Comparison of ENCODE assay signal across 17 cellular contexts in the genomic region with DNA sequence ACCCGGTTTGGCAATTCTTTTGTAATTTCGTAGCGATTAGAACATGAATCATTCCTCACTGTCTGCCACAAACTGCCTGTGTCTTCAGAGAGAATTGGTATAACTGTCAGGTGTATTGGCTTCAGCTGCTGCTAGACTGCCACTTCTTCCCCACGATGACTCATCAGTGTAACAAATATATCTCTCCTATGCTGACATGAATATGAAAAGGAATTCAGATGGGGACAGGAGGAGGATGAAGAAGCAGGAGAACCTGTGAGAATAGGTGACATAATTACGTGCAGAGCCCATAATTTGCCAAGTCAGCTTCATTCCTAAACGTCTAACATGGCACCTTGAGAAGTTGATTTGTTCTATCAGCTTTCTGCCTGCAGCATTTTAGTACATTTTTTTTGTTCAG.
DNase-seq lines count a peak whose midpoint lies in the region; ATAC-seq lines count a peak whose summit lies in the region.
"Had no signal": no experiment of that assay in that cellular context is flagged by ENCODE, and none has a peak within 500 bp of the region (broad histone marks: within the 10 kb centered on the region; RNA-seq: fewer than 3 reads in every experiment).

No MANE protein-coding gene starts in this region.

- peak overlapping the region; percentile 20 for H3K27ac ChIP-seq in epithelial cell of prostate
- H3K27ac ChIP-seq: 22Rv1, esophagus muscularis mucosa had no signal

- no peak for ATAC-seq in GM18858 (IDR thresholded peaks at IDR 0.05; ENCODE audit: unreplicated experiment)
- ATAC-seq: activated CD4-positive, CD25-positive, alpha-beta regulatory T cell treated with anti-CD3 and anti-CD28 coated beads, Interleukin-2, amount 50 U/mL, for 24 hours; Panc1; stimulated activated naive CD8-positive, alpha-beta T cell treated with anti-CD3 and anti-CD28 coated beads, Interleukin-15, amount 100 ng/mL, for 72 hours had no signal

- DNase-seq in DMS79 treated with DMSO at 0.1 percent for 48 hours (lab: John Stamatoyannopoulos, UW) (peak; percentile 12), DMS79 (lab: John Stamatoyannopoulos, UW) (no peak), NCI-H69 (lab: John Stamatoyannopoulos, UW) (peak; percentile 56), epithelial cell of prostate (ENCODE audit: low read depth, low spot score) (no peak), renal cortical epithelial cell (ENCODE audit: low read depth) (peak; percentile 8), islet precursor cell (no peak), DMS114 treated with DMSO at 0.1 percent for 48 hours (lab: John Stamatoyannopoulos, UW; ENCODE audit: unreplicated experiment) (no peak)
- DNase-seq: activated T-cell treated with anti-CD3 and anti-CD28 coated beads for 4 hours; CD4-positive, alpha-beta memory T cell; NCI-H2227 treated with DMSO at 0.1 percent for 48 hours; nephron progenitor cell; stimulated activated naive CD8-positive, alpha-beta T cell treated with anti-CD3 and anti-CD28 coated beads, Interleukin-15, amount 100 ng/mL, for 72 hours had no signal

Comparison
In these comparisons a context has a peak if more than half of its experiments do, and no peak if none do; other contexts are left out.
1. DNase-seq: peak in DMS79 treated with DMSO at 0.1 percent for 48 hours (single experiment), NCI-H69 (single experiment) and renal cortical epithelial cell (single experiment); none in DMS79 (single experiment), epithelial cell of prostate (single experiment), islet precursor cell (single experiment) and DMS114 treated with DMSO at 0.1 percent for 48 hours (single experiment).